In genomic region chr2:96116879-96117533, GRCh38 we compare ENCODE assay signal across 8 cellular contexts. TPM values are rescaled to one million over a fixed set of nuclear protein-coding genes. Genes with fewer than 3 reads are reported as not detected.
DNase-seq lines count a peak whose midpoint lies in the region; ATAC-seq and TF ChIP-seq lines count a peak whose summit lies in the region.

No MANE protein-coding gene starts in this region.

- H3K9me3 ChIP-seq in MM.1S (replicated peaks; ENCODE audit: insufficient read depth, low read length): no peaks in the 10 kb centered on the region
- no peaks in the 10 kb centered on the region for H3K9me3 ChIP-seq in effector memory CD4-positive, alpha-beta T cell (ENCODE audit: control insufficient read depth, low read length)

- H3K4me1 ChIP-seq in GM23338 (ENCODE audit: insufficient read depth) (peaks cover 6% of the 10 kb centered on the region; the same call in 1 of the 2 replicates), MM.1S (ENCODE audit: low read length) (0 out of 2 replicates have a peak, but pooled peaks cover 4% of the 10 kb centered on the region)
- H3K4me1 ChIP-seq in effector memory CD4-positive, alpha-beta T cell (ENCODE audit: control insufficient read depth, insufficient read depth, low read length, poor library complexity, severe bottlenecking): peaks cover 10% of the 10 kb centered on the region

- H3K27me3 ChIP-seq in GM23338 (ENCODE audit: insufficient read depth): peaks cover 27% of the 10 kb centered on the region
- peaks cover 55% of the 10 kb centered on the region for H3K27me3 ChIP-seq in MM.1S (replicated peaks; ENCODE audit: insufficient read depth, low read length)
- H3K27me3 ChIP-seq in effector memory CD4-positive, alpha-beta T cell (replicated peaks; ENCODE audit: control insufficient read depth, insufficient read depth, low read length, poor library complexity, severe bottlenecking): peaks cover 7% of the 10 kb centered on the region

- H3K27ac Mint-ChIP-seq in GM23338: no peak overlapping the region

- peak; percentile 48 to 63 for TF ChIP-seq CTCF in GM23338 (conservative IDR thresholded peaks at IDR 0.05; ENCODE audit: low read depth in 2 of 2)
- TF ChIP-seq CTCF in MM.1S (IDR thresholded peaks at IDR 0.05; ENCODE audit: low read length): peak; percentile 49

- H3K36me3 Mint-ChIP-seq in GM23338 (ENCODE audit: low read depth): no peaks in the 10 kb centered on the region; the same call in 2 of the 3 replicates

- no peaks in the 10 kb centered on the region for H3K9me2 ChIP-seq in GM23338 (ENCODE audit: insufficient read depth)
- H3K9me2 ChIP-seq in MM.1S (replicated peaks; ENCODE audit: insufficient read depth, low read length): no peaks in the 10 kb centered on the region

- H3K4me3 ChIP-seq in GM23338: peak overlapping the region; percentile 74
- peak overlapping the region; percentile 61 for H3K4me3 ChIP-seq in MM.1S (ENCODE audit: low read length)
- peak overlapping the region; percentile 44 for H3K4me3 ChIP-seq in effector memory CD4-positive, alpha-beta T cell (ENCODE audit: insufficient read depth, low read depth, low read length, poor library complexity, severe bottlenecking)

- H2AFZ ChIP-seq in GM23338 (peak overlapping the region; percentile 83), MM.1S (ENCODE audit: low read length) (peak overlapping the region; percentile 65)

- H3K9me3 Mint-ChIP-seq in GM23338: peaks cover 4% of the 10 kb centered on the region; the same call in 2 of the 3 replicates

- peaks cover 29% of the 10 kb centered on the region for H3K4me1 Mint-ChIP-seq in GM23338

- H3F3A ChIP-seq in GM23338 (replicated peaks; ENCODE audit: low read depth) (no peaks in the 10 kb centered on the region), MM.1S (ENCODE audit: insufficient read depth, low read length) (no peaks in the 10 kb centered on the region)

- H3K27me3 Mint-ChIP-seq in GM23338 (ENCODE audit: insufficient read depth, low read depth, poor library complexity): peaks cover 32% of the 10 kb centered on the region

- H3K36me3 ChIP-seq in GM23338 (ENCODE audit: insufficient read depth) (no peaks in the 10 kb centered on the region), MM.1S (replicated peaks; ENCODE audit: insufficient read depth, low read length) (no peaks in the 10 kb centered on the region)
- H3K36me3 ChIP-seq in effector memory CD4-positive, alpha-beta T cell (ENCODE audit: control insufficient read depth, insufficient read depth, low read length): no peaks in the 10 kb centered on the region

- H3K79me2 ChIP-seq in GM23338 (replicated peaks; ENCODE audit: insufficient read depth) (no peaks in the 10 kb centered on the region), MM.1S (ENCODE audit: low read length) (no peaks in the 10 kb centered on the region)

- no peaks in the 10 kb centered on the region for H4K20me1 ChIP-seq in GM23338 (replicated peaks; ENCODE audit: insufficient read depth)
- no peaks in the 10 kb centered on the region for H4K20me1 ChIP-seq in MM.1S (ENCODE audit: insufficient read depth, low read length)

- DNase-seq in DMS 273 (lab: John Stamatoyannopoulos, UW; ENCODE audit: unreplicated experiment): peak; percentile 84
- DNase-seq in DMS 273 treated with DMSO at 0.1 percent for 48 hours (lab: John Stamatoyannopoulos, UW): no peak
- DNase-seq in GM23338 (ENCODE audit: low spot score): peak; percentile 78
- DNase-seq in MM.1S: peak; percentile 53
- peak; percentile 35 to 46 for DNase-seq in activated CD4-positive, alpha-beta T cell treated with anti-CD3 and anti-CD28 coated beads, Interleukin-2, amount 50 U/mL, for 24 hours (ENCODE audit: low read depth in 1 of 2, low spot score in 1 of 2)
- peak; percentile 24 to 41 (median 34) for DNase-seq in effector memory CD4-positive, alpha-beta T cell
- peak; percentile 49 for DNase-seq in midbrain (lab: John Stamatoyannopoulos, UW)
- DNase-seq in stimulated activated naive CD8-positive, alpha-beta T cell treated with anti-CD3 and anti-CD28 coated beads, Interleukin-15, Interleukin-2, amounts not matched to agents 100 U/mL and 50 U/mL, for 24 hours: peak; percentile 78

- peak; percentile 73 for ATAC-seq in GM23338
- peak; percentile 85 for ATAC-seq in stimulated activated naive CD8-positive, alpha-beta T cell treated with anti-CD3 and anti-CD28 coated beads, Interleukin-15, Interleukin-2, amounts not matched to agents 100 U/mL and 50 U/mL, for 24 hours

- H3K4me3 Mint-ChIP-seq in GM23338: peak overlapping the region; percentile 69

- H3K4me2 ChIP-seq in GM23338: peak overlapping the region; percentile 88
- peak overlapping the region; percentile 99 for H3K4me2 ChIP-seq in MM.1S (ENCODE audit: low read depth, low read length)

- H3K9ac ChIP-seq in MM.1S (ENCODE audit: low read length): peak overlapping the region; percentile 37; the same call in 1 of the 2 replicates

- H3K27ac ChIP-seq in GM23338 (ENCODE audit: low read depth): no peak overlapping the region
- no peak overlapping the region for H3K27ac ChIP-seq in MM.1S (ENCODE audit: low read length)
- H3K27ac ChIP-seq in effector memory CD4-positive, alpha-beta T cell (ENCODE audit: insufficient read depth, low read length, poor library complexity, severe bottlenecking): peak overlapping the region; percentile 28

TF ChIP-seq in GM23338, 12 proteins besides CTCF, POLR2A, EP300 and RAD21:
- no peak for TF ChIP-seq CREB1 (CRISPR knock-in tag; IDR thresholded peaks at IDR 0.05; ENCODE audit: low read depth)
- no peak for TF ChIP-seq STAT1 (IDR thresholded peaks at IDR 0.05; ENCODE audit: unreplicated experiment)
- TF ChIP-seq ZNF114 (CRISPR knock-in tag; IDR thresholded peaks at IDR 0.05): no peak
- TF ChIP-seq POLR2AphosphoS5 (IDR thresholded peaks at IDR 0.05; ENCODE audit: low read depth): no peak; the same call in 1 of the 2 replicates
- no peak for TF ChIP-seq JUNB (IDR thresholded peaks at IDR 0.05; ENCODE audit: unreplicated experiment)
- no peak for TF ChIP-seq EZH2phosphoT487 (IDR thresholded peaks at IDR 0.05; ENCODE audit: unreplicated experiment)

RNA-seq across cellular contexts. Expression of gene ADRA2B, which starts 0.6 kb away (rescaled TPM):
- total RNA-seq in GM23338 (2014; rRNA removed; shearing (Covaris generic)): 5.9 and 7.9 TPM in 2 replicates
- 1.5 and 1.7 TPM in 2 replicates for polyA plus RNA-seq in GM23338 (2016; fragmentation: Nextera tagmentation; extraction: Ambion mirVana)

RNA-seq across cellular contexts. Expression of gene ASTL, which starts 21.3 kb away (rescaled TPM):
- total RNA-seq in GM23338 (2014; rRNA removed; shearing (Covaris generic)): 1.6 TPM in 1 of 2 replicates, not detected in the other
- polyA plus RNA-seq in GM23338 (2016; fragmentation: Nextera tagmentation; extraction: Ambion mirVana): 0.23 TPM in 1 of 2 replicates, not detected in the other

RNA-seq across cellular contexts. Expression of gene DUSP2, which starts 28.2 kb away (rescaled TPM):
- total RNA-seq in GM23338 (2014; rRNA removed; shearing (Covaris generic)): 10.5 and 13.0 TPM in 2 replicates
- 6.4 and 6.6 TPM in 2 replicates for polyA plus RNA-seq in GM23338 (2016; fragmentation: Nextera tagmentation; extraction: Ambion mirVana)
